2 cellular contexts compared by ENCODE assay signal in genomic region chr19:11551603-11552235, GRCh38.
A peak's percentile ranks its signal among the peaks of the same experiment; 100 is the strongest.
TF ChIP-seq lines count a peak whose summit lies in the region.

No MANE protein-coding gene starts in this region.

TF ChIP-seq in GM23338, 12 proteins besides CTCF, POLR2A, EP300 and RAD21:
- TF ChIP-seq POLR2AphosphoS5 (IDR thresholded peaks at IDR 0.05; ENCODE audit: low read depth) (peak; percentile 16; the same call in 1 of the 2 replicates), EZH2phosphoT487 (IDR thresholded peaks at IDR 0.05; ENCODE audit: unreplicated experiment) (no peak), REST (IDR thresholded peaks at IDR 0.05; ENCODE audit: unreplicated experiment) (no peak)

TF ChIP-seq in K562, 482 proteins besides CTCF, POLR2A, EP300 and RAD21:
- TF ChIP-seq STAG1 (CRISPR knock-in tag; IDR thresholded peaks at IDR 0.05; ENCODE audit: borderline replicate concordance) (0 out of 2 replicates have a peak, but pooled peaks have one; percentile 3), DACH1 (IDR thresholded peaks at IDR 0.05; ENCODE audit: partially characterized antibody) (peak; percentile 20), CHD1 (IDR thresholded peaks at IDR 0.05; ENCODE audit: low read length) (no peak), RBFOX2 (IDR thresholded peaks at IDR 0.05; ENCODE audit: low read depth, low read length) (peak; percentile 49), TFAP4 (CRISPR knock-in tag; IDR thresholded peaks at IDR 0.05; ENCODE audit: borderline replicate concordance) (peak; percentile 37; the same call in 1 of the 2 replicates), RBBP5 (IDR thresholded peaks at IDR 0.05; ENCODE audit: borderline replicate concordance, insufficient read depth, low read length, poor library complexity, severe bottlenecking) (no peak), RBM22 (IDR thresholded peaks at IDR 0.05; ENCODE audit: low read depth, low read length, poor library complexity, severe bottlenecking) (peak; percentile 25), ARHGAP35 (IDR thresholded peaks at IDR 0.05; ENCODE audit: partially characterized antibody) (no peak), ZSCAN29 (IDR thresholded peaks at IDR 0.05) (no peak), POLR2G (IDR thresholded peaks at IDR 0.05; ENCODE audit: low read depth, low read length) (peak; percentile 74), SMC3 (conservative IDR thresholded peaks at IDR 0.05; ENCODE audit: insufficient read depth, low read depth, low read length) (0 out of 2 replicates have a peak, but pooled peaks have one; percentile 25), YY1 (IDR thresholded peaks at IDR 0.05; ENCODE audit: borderline replicate concordance in 1 of 3, control insufficient read depth in 1 of 3, extremely low read depth in 1 of 3, insufficient read depth in 3 of 3, insufficient read length in 1 of 3, insufficient replicate concordance in 2 of 3, low read depth in 1 of 3, low read length in 2 of 3) (peak in 1 of 3 experiments; percentile 17)
- TF ChIP-seq, protein P1, sequence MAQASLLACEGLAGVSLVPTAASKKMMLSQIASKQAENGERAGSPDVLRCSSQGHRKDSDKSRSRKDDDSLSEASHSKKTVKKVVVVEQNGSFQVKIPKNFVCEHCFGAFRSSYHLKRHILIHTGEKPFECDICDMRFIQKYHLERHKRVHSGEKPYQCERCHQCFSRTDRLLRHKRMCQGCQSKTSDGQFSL (CRISPR knock-in tag; IDR thresholded peaks at IDR 0.05), result peak; percentile 61
- TF ChIP-seq, protein P1 (tag; IDR thresholded peaks at IDR 0.05), result 0 out of 4 replicates have a peak, but pooled peaks of 1 of the 2 experiments have one; percentile 35
- TF ChIP-seq, protein P2, sequence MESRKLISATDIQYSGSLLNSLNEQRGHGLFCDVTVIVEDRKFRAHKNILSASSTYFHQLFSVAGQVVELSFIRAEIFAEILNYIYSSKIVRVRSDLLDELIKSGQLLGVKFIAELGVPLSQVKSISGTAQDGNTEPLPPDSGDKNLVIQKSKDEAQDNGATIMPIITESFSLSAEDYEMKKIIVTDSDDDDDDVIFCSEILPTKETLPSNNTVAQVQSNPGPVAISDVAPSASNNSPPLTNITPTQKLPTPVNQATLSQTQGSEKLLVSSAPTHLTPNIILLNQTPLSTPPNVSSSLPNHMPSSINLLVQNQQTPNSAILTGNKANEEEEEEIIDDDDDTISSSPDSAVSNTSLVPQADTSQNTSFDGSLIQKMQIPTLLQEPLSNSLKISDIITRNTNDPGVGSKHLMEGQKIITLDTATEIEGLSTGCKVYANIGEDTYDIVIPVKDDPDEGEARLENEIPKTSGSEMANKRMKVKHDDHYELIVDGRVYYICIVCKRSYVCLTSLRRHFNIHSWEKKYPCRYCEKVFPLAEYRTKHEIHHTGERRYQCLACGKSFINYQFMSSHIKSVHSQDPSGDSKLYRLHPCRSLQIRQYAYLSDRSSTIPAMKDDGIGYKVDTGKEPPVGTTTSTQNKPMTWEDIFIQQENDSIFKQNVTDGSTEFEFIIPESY (CRISPR knock-in tag; IDR thresholded peaks at IDR 0.05), result peak; percentile 33; the same call in 1 of the 2 replicates
TF ChIP-seq in K562: peak in this region for 10.
